In genomic region chr21:14883351-14883750, GRCh38 we compare ENCODE assay signal across 35 cellular contexts.
"Had no signal": no experiment of that assay in that cellular context is flagged by ENCODE, and none has a peak within 500 bp of the region (broad histone marks: within the 10 kb centered on the region; RNA-seq: fewer than 3 reads in every experiment).

No MANE protein-coding gene starts in this region.

- H3K4me3 ChIP-seq: MG63 had no signal

- H3K4me2 ChIP-seq: KMS-11 had no signal

- H3K9ac ChIP-seq: KMS-11 had no signal

- H3K9me3 ChIP-seq: MG63 had no signal

- H3K27me3 ChIP-seq: MG63 had no signal

- H3K36me3 ChIP-seq: MG63 had no signal

- DNase-seq: Karpas-422, Kasumi-1, MG63, MM.1S, MV-4-11, NCI-H1048, NCI-H1092, NCI-H1092 treated with DMSO at 0.1 percent for 48 hours, NCI-H1105, NCI-H1105 treated with DMSO at 0.1 percent for 48 hours, NCI-H1417, NCI-H1417 treated with DMSO at 0.1 percent for 48 hours, NCI-H1436, NCI-H1436 treated with DMSO at 0.1 percent for 48 hours, NCI-H146, NCI-H1694, NCI-H1694 treated with DMSO at 0.1 percent for 48 hours, NCI-H187, NCI-H187 treated with DMSO at 0.1 percent for 48 hours, NCI-H1930, NCI-H2029, NCI-H2081, NCI-H2081 treated with DMSO at 0.1 percent for 48 hours, NCI-H2107, NCI-H2171, NCI-H2171 treated with DMSO at 0.1 percent for 48 hours, NCI-H2227 treated with DMSO at 0.1 percent for 48 hours, NCI-H226, NCI-H345, NCI-H446, NCI-H446 treated with DMSO at 0.1 percent for 48 hours, NCI-H510A, NCI-H510A treated with DMSO at 0.1 percent for 48 hours, NCI-H524 had no signal

- H3K27ac ChIP-seq: KMS-11 had no signal
